ENCODE assay signal across 8 cellular contexts in genomic region chr14:92540472-92541048, GRCh38. TPM values are rescaled to one million over a fixed set of nuclear protein-coding genes. Genes with fewer than 3 reads are reported as not detected.
DNase-seq lines count a peak whose midpoint lies in the region; ATAC-seq, FAIRE-seq and TF ChIP-seq lines count a peak whose summit lies in the region.

No MANE protein-coding gene starts in this region.

- FAIRE-seq in D721Med (lab: Jason Lieb, UNC), result no peak

- H3K27me3 ChIP-seq in lower lobe of right lung (ENCODE audit: low read depth) (no peaks in the 10 kb centered on the region), tibial artery (no peaks in the 10 kb centered on the region)

- H3K27me3 Mint-ChIP-seq in chondrocyte (ENCODE audit: low read depth), result no peaks in the 10 kb centered on the region

- H3K4me3 ChIP-seq in lower lobe of right lung, result no peak overlapping the region
- no peak overlapping the region for H3K4me3 ChIP-seq in tibial artery

- H3K36me3 Mint-ChIP-seq in chondrocyte (ENCODE audit: low read depth), result no peaks in the 10 kb centered on the region

- ATAC-seq in lower lobe of right lung, result peak; percentile 88 to 91

- H3K4me1 ChIP-seq in lower lobe of right lung, result peaks cover 40% of the 10 kb centered on the region
- peaks cover 0 to 31% (median 23%) of the 10 kb centered on the region in 4 donors for H3K4me1 ChIP-seq in tibial artery

- no peaks in the 10 kb centered on the region for H3K9me3 ChIP-seq in lower lobe of right lung
- no peaks in the 10 kb centered on the region for H3K9me3 ChIP-seq in tibial artery

- TF ChIP-seq CTCF in C4-2B (conservative IDR thresholded peaks at IDR 0.05), result no peak
- TF ChIP-seq CTCF in chondrocyte (IDR thresholded peaks at IDR 0.05), result no peak
- no peak for TF ChIP-seq CTCF in lower lobe of right lung (IDR thresholded peaks at IDR 0.05)
- no peak for TF ChIP-seq CTCF in tibial artery (IDR thresholded peaks at IDR 0.05)
- TF ChIP-seq CTCF in D721Med (IDR thresholded peaks at IDR 0.05; ENCODE audit: insufficient read depth, missing control alignments), result no peak

- H3K4me3 Mint-ChIP-seq in chondrocyte (ENCODE audit: unreplicated experiment), result peak overlapping the region; percentile 5

- peaks cover 55% of the 10 kb centered on the region for H3K4me1 Mint-ChIP-seq in chondrocyte (ENCODE audit: low read depth)

- intact Hi-C loops in lower lobe of right lung (cut with DNase I), result no loop called here
- intact Hi-C loops in tibial artery (cut with DNase I; ENCODE audit: low total_unique reads), result no loop called here

- H3K27ac ChIP-seq in C4-2B (peak overlapping the region; percentile 1; the same call in 1 of the 2 replicates), lower lobe of right lung (peak overlapping the region; percentile 70), tibial artery (peak overlapping the region; percentile 87 to 91)

- H3K36me3 ChIP-seq in lower lobe of right lung (no peaks in the 10 kb centered on the region), tibial artery (no peaks in the 10 kb centered on the region)

- H3K9me3 Mint-ChIP-seq in chondrocyte (ENCODE audit: low read depth), result peaks cover 2% of the 10 kb centered on the region

- peak overlapping the region; percentile 95 for H3K27ac Mint-ChIP-seq in chondrocyte (ENCODE audit: unreplicated experiment)

- peak; percentile 54 for DNase-seq in NCI-H2029 (lab: John Stamatoyannopoulos, UW)
- no peak for DNase-seq in chondrocyte (ENCODE audit: low spot score)
- DNase-seq in lower lobe of right lung, result peak; percentile 80
- peak; percentile 96 to 97 for DNase-seq in tibial artery
- DNase-seq in D721Med (ENCODE audit: insufficient read length, low spot score), result no peak
- no peak for DNase-seq in activated gamma-delta T cell treated with Interleukin-2 at 50 U/mL for 16 hours
- DNase-seq in SIG-M5 (lab: John Stamatoyannopoulos, UW), result no peak

RNA-seq across cellular contexts. Expression of gene RIN3, which starts 27.0 kb away (rescaled TPM):
- total RNA-seq in chondrocyte, result 18.8 to 24.2 TPM (median 20.2 TPM) in 3 replicates
- total RNA-seq in lower lobe of right lung, result 70.6 TPM

Comparison
In these comparisons a context has a peak if more than half of its experiments do, and no peak if none do; other contexts are left out.
1. H3K27ac ChIP-seq: peak in every context shown above with its lines; median percentile 89 in tibial artery; 70 in lower lobe of right lung; 1 in C4-2B.
2. DNase-seq: peak in NCI-H2029 (single experiment), lower lobe of right lung (single experiment) and tibial artery (2 of 2); none in chondrocyte (single experiment), D721Med (single experiment), activated gamma-delta T cell treated with Interleukin-2 at 50 U/mL for 16 hours (single experiment) and SIG-M5 (single experiment).